Comparison of ENCODE assay signal across 21 cellular contexts in the genomic region with DNA sequence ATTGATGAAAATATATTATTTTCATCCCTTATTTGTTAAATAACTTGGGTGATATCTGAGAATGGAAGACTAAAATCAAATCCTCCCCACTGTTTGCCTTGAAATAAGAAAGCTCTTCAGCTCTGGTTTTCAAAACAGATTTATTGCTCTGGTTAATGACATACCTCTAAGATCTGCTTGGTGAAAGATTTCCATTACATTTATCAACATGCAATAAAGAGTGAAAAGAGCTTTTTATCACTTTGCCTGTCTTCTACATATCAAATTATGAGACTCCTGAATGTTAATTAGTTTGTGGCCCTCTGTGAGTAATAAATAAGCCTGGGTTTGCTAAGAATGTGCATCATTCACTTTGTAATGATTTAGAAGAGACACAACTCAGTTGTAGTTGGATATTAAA.
"Had no signal": no experiment of that assay in that cellular context is flagged by ENCODE, and none has a peak within 500 bp of the region (broad histone marks: within the 10 kb centered on the region; RNA-seq: fewer than 3 reads in every experiment).

No MANE protein-coding gene starts in this region.

- DNase-seq: activated CD4-positive, alpha-beta memory T cell treated with anti-CD3 and anti-CD28 coated beads, Interleukin-2, amount 10 ng/mL, durations not matched to agents 7 days and 5 days; activated CD4-positive, alpha-beta T cell treated with anti-CD3 and anti-CD28 coated beads for 1 hour; activated CD4-positive, alpha-beta T cell treated with anti-CD3 and anti-CD28 coated beads for 4 hours; activated CD4-positive, alpha-beta T cell treated with anti-CD3 and anti-CD28 coated beads, Interleukin-2, amount 10 ng/mL, durations not matched to agents 7 days and 5 days; activated CD4-positive, alpha-beta T cell treated with anti-CD3 and anti-CD28 coated beads, Interleukin-2, amount 50 U/mL, for 4 hours; activated effector memory CD4-positive, alpha-beta T cell treated with Interleukin-2 at 50 U/mL for 16 hours; activated gamma-delta T cell treated with Interleukin-2 at 50 U/mL for 16 hours; activated naive CD4-positive, alpha-beta T cell treated with anti-CD3 and anti-CD28 coated beads, Interleukin-2, amount 50 U/mL, for 16 hours; activated naive CD4-positive, alpha-beta T cell treated with Interleukin-2 at 50 U/mL for 16 hours; activated T-cell treated with anti-CD3 and anti-CD28 coated beads, Interleukin-2, amount 50 U/mL, for 4 hours; amniotic stem cell; anterior cingulate cortex; brain microvascular endothelial cell; caudate nucleus; cortex of kidney; dermis blood vessel endothelial cell; effector CD4-positive, alpha-beta T cell; esophagus squamous epithelium; foreskin melanocyte; heart right ventricle; T-helper 2 cell had no signal
